In genomic region chr7:97973206-97973658, GRCh38 we compare ENCODE assay signal across 11 cellular contexts. TPM values are rescaled to one million over a fixed set of nuclear protein-coding genes. Genes with fewer than 3 reads are reported as not detected.
DNase-seq lines count a peak whose midpoint lies in the region; ATAC-seq and TF ChIP-seq lines count a peak whose summit lies in the region.
"Had no signal": no experiment of that assay in that cellular context is flagged by ENCODE, and none has a peak within 500 bp of the region (broad histone marks: within the 10 kb centered on the region; RNA-seq: fewer than 3 reads in every experiment).

No MANE protein-coding gene starts in this region.

- TF ChIP-seq CTCF in progenitor cell of endocrine pancreas (IDR thresholded peaks at IDR 0.05; ENCODE audit: unreplicated experiment), result no peak

- H3K4me3 Mint-ChIP-seq in activated CD8-positive, alpha-beta memory T cell treated with anti-CD3 and anti-CD28 coated beads, Interleukin-2, amount 10 ng/mL, durations not matched to agents 7 days and 5 days, result peak overlapping the region; percentile 99
- peak overlapping the region; percentile 64 for H3K4me3 Mint-ChIP-seq in progenitor cell of endocrine pancreas (ENCODE audit: low read depth)

- no peaks in the 10 kb centered on the region for H3K9me3 Mint-ChIP-seq in activated CD8-positive, alpha-beta memory T cell treated with anti-CD3 and anti-CD28 coated beads, Interleukin-2, amount 10 ng/mL, durations not matched to agents 7 days and 5 days (ENCODE audit: low read depth)
- peaks cover 3% of the 10 kb centered on the region for H3K9me3 Mint-ChIP-seq in progenitor cell of endocrine pancreas (ENCODE audit: low read depth)

- ATAC-seq in activated CD8-positive, alpha-beta memory T cell treated with anti-CD3 and anti-CD28 coated beads, Interleukin-2, amount 10 ng/mL, durations not matched to agents 7 days and 5 days, result no peak
- ATAC-seq in GM19324 (IDR thresholded peaks at IDR 0.05; ENCODE audit: low FRiP score, unreplicated experiment), result no peak
- ATAC-seq: PC-3 had no signal

- no peak for DNase-seq in activated CD8-positive, alpha-beta memory T cell treated with anti-CD3 and anti-CD28 coated beads, Interleukin-2, amount 10 ng/mL, durations not matched to agents 7 days and 5 days
- no peak for DNase-seq in activated CD8-positive, alpha-beta memory T cell treated with anti-CD3 and anti-CD28 coated beads, Interleukin-2, amount 50 U/mL, for 4 hours
- peak; percentile 94 for DNase-seq in NCI-H2171 (lab: John Stamatoyannopoulos, UW)
- DNase-seq in cerebellum (ENCODE audit: low spot score), result peak; percentile 2
- no peak for DNase-seq in progenitor cell of endocrine pancreas (ENCODE audit: low spot score, unreplicated experiment)
- no peak for DNase-seq in SIG-M5 (lab: John Stamatoyannopoulos, UW)
- no peak for DNase-seq in stimulated activated CD4-positive, alpha-beta T cell treated with anti-CD3 and anti-CD28 coated beads, Interleukin-15, amount 100 ng/mL, for 24 hours
- DNase-seq: activated effector memory CD4-positive, alpha-beta T cell treated with anti-CD3 and anti-CD28 coated beads, Interleukin-2, amount 50 U/mL, for 16 hours; PC-3 had no signal

- CTCF ChIA-PET in activated CD8-positive, alpha-beta memory T cell treated with anti-CD3 and anti-CD28 coated beads, Interleukin-2, amount 10 ng/mL, durations not matched to agents 7 days and 5 days (lab: Charles Lee), result no interaction called here

- H3K36me3 Mint-ChIP-seq in activated CD8-positive, alpha-beta memory T cell treated with anti-CD3 and anti-CD28 coated beads, Interleukin-2, amount 10 ng/mL, durations not matched to agents 7 days and 5 days, result peaks cover 10% of the 10 kb centered on the region
- peaks cover 6% of the 10 kb centered on the region for H3K36me3 Mint-ChIP-seq in progenitor cell of endocrine pancreas (ENCODE audit: insufficient read depth)

- H3K27ac Mint-ChIP-seq in activated CD8-positive, alpha-beta memory T cell treated with anti-CD3 and anti-CD28 coated beads, Interleukin-2, amount 10 ng/mL, durations not matched to agents 7 days and 5 days, result peak overlapping the region; percentile 56
- H3K27ac Mint-ChIP-seq in progenitor cell of endocrine pancreas, result peak overlapping the region; percentile 37

- H3K4me1 Mint-ChIP-seq in activated CD8-positive, alpha-beta memory T cell treated with anti-CD3 and anti-CD28 coated beads, Interleukin-2, amount 10 ng/mL, durations not matched to agents 7 days and 5 days, result peaks cover 24% of the 10 kb centered on the region
- peaks cover 6% of the 10 kb centered on the region for H3K4me1 Mint-ChIP-seq in progenitor cell of endocrine pancreas (ENCODE audit: low read depth)

- no peaks in the 10 kb centered on the region for H3K27me3 Mint-ChIP-seq in activated CD8-positive, alpha-beta memory T cell treated with anti-CD3 and anti-CD28 coated beads, Interleukin-2, amount 10 ng/mL, durations not matched to agents 7 days and 5 days
- peaks cover 3% of the 10 kb centered on the region for H3K27me3 Mint-ChIP-seq in progenitor cell of endocrine pancreas

RNA-seq across cellular contexts. Expression of gene OCM2, which starts 16.8 kb away (rescaled TPM):
- not detected for total RNA-seq in activated CD8-positive, alpha-beta memory T cell treated with anti-CD3 and anti-CD28 coated beads, Interleukin-2, amount 10 ng/mL, durations not matched to agents 7 days and 5 days
- total RNA-seq in cerebellum (not detected), progenitor cell of endocrine pancreas (not detected in 2 replicates)
- total RNA-seq: PC-3, pulmonary artery endothelial cell had no signal

Comparison
In these comparisons a context has a peak if more than half of its experiments do, and no peak if none do; other contexts are left out.
1. DNase-seq: peak in NCI-H2171 (single experiment) and cerebellum (single experiment); none in activated CD8-positive, alpha-beta memory T cell treated with anti-CD3 and anti-CD28 coated beads, Interleukin-2, amount 10 ng/mL, durations not matched to agents 7 days and 5 days (single experiment), activated CD8-positive, alpha-beta memory T cell treated with anti-CD3 and anti-CD28 coated beads, Interleukin-2, amount 50 U/mL, for 4 hours (single experiment), progenitor cell of endocrine pancreas (single experiment), SIG-M5 (single experiment) and stimulated activated CD4-positive, alpha-beta T cell treated with anti-CD3 and anti-CD28 coated beads, Interleukin-15, amount 100 ng/mL, for 24 hours (single experiment).